Comparison of ENCODE assay signal across 17 cellular contexts in genomic region chr11:84396521-84396920, GRCh38.
A peak's percentile ranks its signal among the peaks of the same experiment; 100 is the strongest.
DNase-seq lines count a peak whose midpoint lies in the region; ATAC-seq, FAIRE-seq and TF ChIP-seq lines count a peak whose summit lies in the region.
"Had no signal": no experiment of that assay in that cellular context is flagged by ENCODE, and none has a peak within 500 bp of the region (broad histone marks: within the 10 kb centered on the region; RNA-seq: fewer than 3 reads in every experiment).

No MANE protein-coding gene starts in this region.

- ATAC-seq in HG03521 (IDR thresholded peaks at IDR 0.05; ENCODE audit: unreplicated experiment) (no peak), Right ventricle myocardium inferior (no peak)

- H3K9me3 ChIP-seq in NT2/D1 (ENCODE audit: insufficient read depth, low read length), result no peaks in the 10 kb centered on the region
- H3K9me3 ChIP-seq: MG63, Peyer's patch had no signal

- H3K4me1 ChIP-seq in NT2/D1 (ENCODE audit: insufficient read depth, insufficient read length), result no peaks in the 10 kb centered on the region
- H3K4me1 ChIP-seq: Peyer's patch had no signal

- intact Hi-C loops in Right ventricle myocardium inferior (cut with DNase I), result loop anchor here (10.0 kb wide), 1 partner anchor 128 kb away; no protein-coding TSS in a partner anchor

- peak; percentile 9 for DNase-seq in NT2/D1 (ENCODE audit: low read depth, low spot score)
- peak; percentile 21 to 31 for DNase-seq in cardiac fibroblast (ENCODE audit: low read depth in 2 of 2)
- peak; percentile 13 for DNase-seq in kidney glomerular epithelial cell (lab: John Stamatoyannopoulos, UW)
- DNase-seq in urothelium cell line (ENCODE audit: low spot score), result peak; percentile 48
- DNase-seq in DMS114 treated with DMSO at 0.1 percent for 48 hours (lab: John Stamatoyannopoulos, UW; ENCODE audit: unreplicated experiment), result no peak
- no peak for DNase-seq in Right ventricle myocardium inferior (ENCODE audit: missing footprints)
- DNase-seq: CD4-positive, CD25-positive, alpha-beta regulatory T cell; GOT3; MG63; NCI-H1092 treated with DMSO at 0.1 percent for 48 hours; NCI-H1694 treated with DMSO at 0.1 percent for 48 hours; NCI-H2107; NCI-H2227 treated with DMSO at 0.1 percent for 48 hours; NCI-H524 treated with DMSO at 0.1 percent for 48 hours; Peyer's patch; SHP77 had no signal

- no peak for FAIRE-seq in urothelium cell line (lab: Jason Lieb, UNC)

- no peak for TF ChIP-seq CTCF in cardiac fibroblast (IDR thresholded peaks at IDR 0.05; ENCODE audit: low read depth, low read length)

- H3K4me3 ChIP-seq in NT2/D1 (ENCODE audit: insufficient read length, low read depth) (no peak overlapping the region), cardiac fibroblast (replicated peaks in 1 of 2; ENCODE audit: low read depth in 2 of 2, low read length in 2 of 2) (no peak overlapping the region)
- H3K4me3 ChIP-seq: MG63, Peyer's patch had no signal

- no peak overlapping the region for H3K9ac ChIP-seq in NT2/D1 (ENCODE audit: insufficient read length, low read depth)

- no peaks in the 10 kb centered on the region for H3K36me3 ChIP-seq in NT2/D1 (ENCODE audit: insufficient read depth, insufficient read length, low read length)
- H3K36me3 ChIP-seq: MG63, Peyer's patch had no signal

- H3K27me3 ChIP-seq in NT2/D1 (ENCODE audit: insufficient read depth, insufficient read length), result no peaks in the 10 kb centered on the region
- H3K27me3 ChIP-seq: MG63, Peyer's patch had no signal

Comparison
In these comparisons a context has a peak if more than half of its experiments do, and no peak if none do; other contexts are left out.
1. DNase-seq: peak in NT2/D1 (single experiment), cardiac fibroblast (2 of 2), kidney glomerular epithelial cell (single experiment) and urothelium cell line (single experiment); none in DMS114 treated with DMSO at 0.1 percent for 48 hours (single experiment) and Right ventricle myocardium inferior (single experiment).